In genomic region chr3:71056327-71056726, GRCh38 we compare ENCODE assay signal across 10 cellular contexts.
DNase-seq lines count a peak whose midpoint lies in the region; ATAC-seq and TF ChIP-seq lines count a peak whose summit lies in the region.
"Had no signal": no experiment of that assay in that cellular context is flagged by ENCODE, and none has a peak within 500 bp of the region (broad histone marks: within the 10 kb centered on the region; RNA-seq: fewer than 3 reads in every experiment).

No MANE protein-coding gene starts in this region.

- H3K27me3 ChIP-seq in ascending aorta (no peaks in the 10 kb centered on the region), thyroid gland (no peaks in the 10 kb centered on the region), endodermal cell (ENCODE audit: control insufficient read depth, insufficient read depth, low read length, poor library complexity, severe bottlenecking) (no peaks in the 10 kb centered on the region)

- H3K27ac ChIP-seq in ascending aorta (peak overlapping the region; percentile 95 to 98), thyroid gland (peak overlapping the region in 2 of 3 donors; percentile 34 to 62), endodermal cell (ENCODE audit: low read depth, low read length) (no peak overlapping the region)

- H3K36me3 ChIP-seq in ascending aorta (peaks cover 5 to 11% of the 10 kb centered on the region in 2 donors), thyroid gland (peaks cover 0 to 5% of the 10 kb centered on the region in 2 donors), endodermal cell (ENCODE audit: control insufficient read depth, insufficient read depth, low read length) (peaks cover 4% of the 10 kb centered on the region)

- POLR2A ChIA-PET in activated CD8-positive, alpha-beta T cell treated with anti-CD3 and anti-CD28 coated beads for 36 hours (lab: Charles Lee): interaction anchor here (0.9 to 1.6 kb wide), 5 partner anchors 9 to 35 kb away, joined by 3 to 6 read pairs (median 3); no protein-coding TSS in a partner anchor
- POLR2A ChIA-PET in activated CD8-positive, alpha-beta T cell treated with anti-CD3 and anti-CD28 coated beads, Interleukin-2, amount 10 ng/mL, durations not matched to agents 7 days and 5 days (lab: Charles Lee): no interaction called here

- intact Hi-C loops in activated CD8-positive, alpha-beta T cell treated with anti-CD3 and anti-CD28 coated beads for 36 hours (cut with micrococcal nuclease): no loop called here
- intact Hi-C loops in ascending aorta (cut with DNase I) (loop anchor here (5.0 kb wide), 1 partner anchor 69 kb away; no protein-coding TSS in a partner anchor), thyroid gland (cut with DNase I) (no loop called here)

- CTCF ChIA-PET in activated CD8-positive, alpha-beta T cell treated with anti-CD3 and anti-CD28 coated beads for 36 hours (lab: Charles Lee): interaction anchor here (0.6 to 1.9 kb wide), 3 partner anchors 50 to 625 kb away, joined by 3 to 7 read pairs (median 4); no protein-coding TSS in a partner anchor
- CTCF ChIA-PET in activated CD8-positive, alpha-beta T cell treated with anti-CD3 and anti-CD28 coated beads, Interleukin-2, amount 10 ng/mL, durations not matched to agents 7 days and 5 days (lab: Charles Lee): no interaction called here

- H3K9me3 ChIP-seq in ascending aorta (no peaks in the 10 kb centered on the region), thyroid gland (no peaks in the 10 kb centered on the region), endodermal cell (ENCODE audit: control insufficient read depth, low read length) (no peaks in the 10 kb centered on the region)

- H3K4me1 Mint-ChIP-seq in activated CD8-positive, alpha-beta T cell treated with anti-CD3 and anti-CD28 coated beads for 36 hours (ENCODE audit: low read depth): peaks cover 94% of the 10 kb centered on the region
- H3K4me1 Mint-ChIP-seq in activated CD8-positive, alpha-beta T cell treated with anti-CD3 and anti-CD28 coated beads, Interleukin-2, amount 10 ng/mL, durations not matched to agents 7 days and 5 days (ENCODE audit: low read depth): peaks cover 96% of the 10 kb centered on the region
- H3K4me1 Mint-ChIP-seq in endodermal cell: peaks cover 73% of the 10 kb centered on the region

- TF ChIP-seq POLR2A in thyroid gland (IDR thresholded peaks at IDR 0.05): no peak

- H3K4me1 ChIP-seq in ascending aorta: peaks cover 14 to 65% of the 10 kb centered on the region in 2 donors
- H3K4me1 ChIP-seq in thyroid gland: peaks cover 38 to 55% of the 10 kb centered on the region in 2 donors
- H3K4me1 ChIP-seq in endodermal cell (ENCODE audit: control insufficient read depth, insufficient read depth, low read length): peaks cover 9% of the 10 kb centered on the region

- no peak for DNase-seq in activated CD8-positive, alpha-beta T cell treated with anti-CD3 and anti-CD28 coated beads for 36 hours
- no peak for DNase-seq in activated CD8-positive, alpha-beta T cell treated with anti-CD3 and anti-CD28 coated beads, Interleukin-2, amount 10 ng/mL, durations not matched to agents 7 days and 5 days
- no peak for DNase-seq in ascending aorta (ENCODE audit: low spot score in 2 of 2)
- DNase-seq in iris pigment epithelial cell (ENCODE audit: low read depth): peak; percentile 73
- no peak for DNase-seq in thyroid gland
- DNase-seq in endodermal cell: no peak
- DNase-seq: activated CD4-positive, alpha-beta T cell treated with anti-CD3 and anti-CD28 coated beads for 48 hours; substantia nigra had no signal

- WGBS in thyroid gland, 2 donors: 75 to 79% methylated on average over 5 of the region's 5 CpGs
- 70% methylated on average over 5 of the region's 5 CpGs; no CpG with 5 or more reads in 1 of the 2 experiments for WGBS in endodermal cell (ENCODE audit: insufficient coverage in 1 of 2, insufficient read length in 1 of 2), 2 experiments

- peaks cover 57% of the 10 kb centered on the region for H3K36me3 Mint-ChIP-seq in activated CD8-positive, alpha-beta T cell treated with anti-CD3 and anti-CD28 coated beads for 36 hours (ENCODE audit: low read depth)
- peaks cover 50% of the 10 kb centered on the region for H3K36me3 Mint-ChIP-seq in activated CD8-positive, alpha-beta T cell treated with anti-CD3 and anti-CD28 coated beads, Interleukin-2, amount 10 ng/mL, durations not matched to agents 7 days and 5 days (ENCODE audit: low read depth)
- H3K36me3 Mint-ChIP-seq in endodermal cell (ENCODE audit: low read depth): peaks cover 23% of the 10 kb centered on the region

- no peak overlapping the region for H3K27ac Mint-ChIP-seq in activated CD8-positive, alpha-beta T cell treated with anti-CD3 and anti-CD28 coated beads for 36 hours
- no peak overlapping the region for H3K27ac Mint-ChIP-seq in activated CD8-positive, alpha-beta T cell treated with anti-CD3 and anti-CD28 coated beads, Interleukin-2, amount 10 ng/mL, durations not matched to agents 7 days and 5 days
- no peak overlapping the region for H3K27ac Mint-ChIP-seq in endodermal cell

- H3K4me3 Mint-ChIP-seq in activated CD8-positive, alpha-beta T cell treated with anti-CD3 and anti-CD28 coated beads for 36 hours: peak overlapping the region; percentile 38
- H3K4me3 Mint-ChIP-seq in activated CD8-positive, alpha-beta T cell treated with anti-CD3 and anti-CD28 coated beads, Interleukin-2, amount 10 ng/mL, durations not matched to agents 7 days and 5 days: no peak overlapping the region
- no peak overlapping the region for H3K4me3 Mint-ChIP-seq in endodermal cell

- no peaks in the 10 kb centered on the region for H3K27me3 Mint-ChIP-seq in activated CD8-positive, alpha-beta T cell treated with anti-CD3 and anti-CD28 coated beads for 36 hours
- H3K27me3 Mint-ChIP-seq in activated CD8-positive, alpha-beta T cell treated with anti-CD3 and anti-CD28 coated beads, Interleukin-2, amount 10 ng/mL, durations not matched to agents 7 days and 5 days (ENCODE audit: low read depth): no peaks in the 10 kb centered on the region
- no peaks in the 10 kb centered on the region for H3K27me3 Mint-ChIP-seq in endodermal cell (ENCODE audit: insufficient read depth)

- H3K4me3 ChIP-seq in ascending aorta (peak overlapping the region; percentile 25 to 53), thyroid gland (replicated peaks in 1 of 3) (no peak overlapping the region), endodermal cell (ENCODE audit: low read length) (no peak overlapping the region)

- TF ChIP-seq CTCF in activated CD8-positive, alpha-beta T cell treated with anti-CD3 and anti-CD28 coated beads for 36 hours (IDR thresholded peaks at IDR 0.05): no peak
- TF ChIP-seq CTCF in ascending aorta (IDR thresholded peaks at IDR 0.05): no peak
- TF ChIP-seq CTCF in thyroid gland (IDR thresholded peaks at IDR 0.05): no peak
- no peak for TF ChIP-seq CTCF in endodermal cell (conservative IDR thresholded peaks at IDR 0.05)

- no peak overlapping the region for H3K9ac ChIP-seq in endodermal cell (ENCODE audit: extremely low read depth, low read length, poor library complexity, severe bottlenecking)

- ATAC-seq in activated CD8-positive, alpha-beta T cell treated with anti-CD3 and anti-CD28 coated beads for 36 hours: no peak
- ATAC-seq in activated CD8-positive, alpha-beta T cell treated with anti-CD3 and anti-CD28 coated beads, Interleukin-2, amount 10 ng/mL, durations not matched to agents 7 days and 5 days: no peak
- ATAC-seq in GM18858 (IDR thresholded peaks at IDR 0.05; ENCODE audit: unreplicated experiment) (no peak), HG02970 (IDR thresholded peaks at IDR 0.05; ENCODE audit: low FRiP score, unreplicated experiment) (no peak)

- no peaks in the 10 kb centered on the region for H3K9me3 Mint-ChIP-seq in activated CD8-positive, alpha-beta T cell treated with anti-CD3 and anti-CD28 coated beads for 36 hours
- no peaks in the 10 kb centered on the region for H3K9me3 Mint-ChIP-seq in activated CD8-positive, alpha-beta T cell treated with anti-CD3 and anti-CD28 coated beads, Interleukin-2, amount 10 ng/mL, durations not matched to agents 7 days and 5 days (ENCODE audit: insufficient read depth)
- H3K9me3 Mint-ChIP-seq in endodermal cell: no peaks in the 10 kb centered on the region

Comparison
In these comparisons a context has a peak if more than half of its experiments do, and no peak if none do; other contexts are left out.
1. H3K4me3 ChIP-seq: peak in ascending aorta (2 of 2); none in thyroid gland (0 of 3) and endodermal cell (single experiment).